In genomic region chr15:36612063-36612788, GRCh38 we compare ENCODE assay signal across 14 cellular contexts. TPM values are rescaled to one million over a fixed set of nuclear protein-coding genes. Genes with fewer than 3 reads are reported as not detected.
A peak's percentile ranks its signal among the peaks of the same experiment; 100 is the strongest.
DNase-seq lines count a peak whose midpoint lies in the region; ATAC-seq and TF ChIP-seq lines count a peak whose summit lies in the region.
"Had no signal": no experiment of that assay in that cellular context is flagged by ENCODE, and none has a peak within 500 bp of the region (broad histone marks: within the 10 kb centered on the region; RNA-seq: fewer than 3 reads in every experiment).

No MANE protein-coding gene starts in this region.

- intact Hi-C loops in colonic mucosa (cut with DNase I), result no loop called here

- no peak overlapping the region for H3K27ac ChIP-seq in colonic mucosa
- H3K27ac ChIP-seq: SJCRH30 had no signal

- no peaks in the 10 kb centered on the region for H3K4me1 Mint-ChIP-seq in activated T-helper 17 cell treated with anti-CD3 and anti-CD28 coated beads, Interleukin-2, amount 50 U/mL, for 72 hours

- H3K36me3 Mint-ChIP-seq in activated T-helper 17 cell treated with anti-CD3 and anti-CD28 coated beads, Interleukin-2, amount 50 U/mL, for 72 hours (ENCODE audit: low read depth), result no peaks in the 10 kb centered on the region
- H3K36me3 Mint-ChIP-seq: naive B cell; stimulated activated memory B cell treated with anti-CD40 and anti-IgM and Interleukin-4, amounts not matched to agents 10 μg/mL and 1 μg/mL and 100 μg/mL, for 72 hours had no signal

- no peak overlapping the region for H3K4me3 ChIP-seq in colonic mucosa
- H3K4me3 ChIP-seq: SJCRH30 had no signal

- no peak overlapping the region for H3K9ac ChIP-seq in colonic mucosa (ENCODE audit: low read depth in 2 of 2, low read length in 2 of 2)

- H3K9me3 ChIP-seq in colonic mucosa, result no peaks in the 10 kb centered on the region
- H3K9me3 ChIP-seq: SJCRH30 had no signal

- no peak overlapping the region for H3K4me3 Mint-ChIP-seq in activated T-helper 17 cell treated with anti-CD3 and anti-CD28 coated beads, Interleukin-2, amount 50 U/mL, for 72 hours
- H3K4me3 Mint-ChIP-seq: naive B cell; stimulated activated memory B cell treated with anti-CD40 and anti-IgM and Interleukin-4, amounts not matched to agents 10 μg/mL and 1 μg/mL and 100 μg/mL, for 72 hours had no signal

- peak; percentile 88 for DNase-seq in Daoy (ENCODE audit: low read depth)
- DNase-seq in LoVo (ENCODE audit: low spot score), result peak; percentile 77
- peak; percentile 66 for DNase-seq in dermis blood vessel endothelial cell
- peak; percentile 60 for DNase-seq in myocyte (ENCODE audit: low read depth)
- DNase-seq in colonic mucosa, result no peak
- DNase-seq in NCI-H748 (lab: John Stamatoyannopoulos, UW; ENCODE audit: unreplicated experiment), result no peak
- DNase-seq: activated CD4-positive, alpha-beta T cell treated with anti-CD3 and anti-CD28 coated beads for 1 hour; Calu3; naive B cell; NCI-H345; SJCRH30 had no signal

- no peak overlapping the region for H3K27ac Mint-ChIP-seq in activated T-helper 17 cell treated with anti-CD3 and anti-CD28 coated beads, Interleukin-2, amount 50 U/mL, for 72 hours
- H3K27ac Mint-ChIP-seq: stimulated activated memory B cell treated with anti-CD40 and anti-IgM and Interleukin-4, amounts not matched to agents 10 μg/mL and 1 μg/mL and 100 μg/mL, for 72 hours had no signal

- H3K27me3 Mint-ChIP-seq in activated T-helper 17 cell treated with anti-CD3 and anti-CD28 coated beads, Interleukin-2, amount 50 U/mL, for 72 hours, result no peaks in the 10 kb centered on the region
- H3K27me3 Mint-ChIP-seq: naive B cell; stimulated activated memory B cell treated with anti-CD40 and anti-IgM and Interleukin-4, amounts not matched to agents 10 μg/mL and 1 μg/mL and 100 μg/mL, for 72 hours had no signal

- H3K9me3 Mint-ChIP-seq in activated T-helper 17 cell treated with anti-CD3 and anti-CD28 coated beads, Interleukin-2, amount 50 U/mL, for 72 hours, result no peaks in the 10 kb centered on the region
- H3K9me3 Mint-ChIP-seq: naive B cell; stimulated activated memory B cell treated with anti-CD40 and anti-IgM and Interleukin-4, amounts not matched to agents 10 μg/mL and 1 μg/mL and 100 μg/mL, for 72 hours had no signal

- H3K4me1 ChIP-seq in colonic mucosa, result no peaks in the 10 kb centered on the region
- H3K4me1 ChIP-seq: SJCRH30 had no signal

- no peak for ATAC-seq in activated T-helper 17 cell treated with anti-CD3 and anti-CD28 coated beads, Interleukin-2, amount 50 U/mL, for 72 hours (replicated peaks)
- ATAC-seq in HG02885 (IDR thresholded peaks at IDR 0.05; ENCODE audit: poor library complexity, unreplicated experiment), result no peak
- ATAC-seq: stimulated activated memory B cell treated with anti-CD40 and anti-IgM and Interleukin-4, amounts not matched to agents 10 μg/mL and 1 μg/mL and 100 μg/mL, for 72 hours had no signal

- no peaks in the 10 kb centered on the region for H3K36me3 ChIP-seq in colonic mucosa
- H3K36me3 ChIP-seq: SJCRH30 had no signal

- H3K27me3 ChIP-seq in colonic mucosa, result no peaks in the 10 kb centered on the region
- H3K27me3 ChIP-seq: SJCRH30 had no signal

- no peak for TF ChIP-seq CTCF in colonic mucosa (IDR thresholded peaks at IDR 0.05)

RNA-seq across cellular contexts. Expression of gene CDIN1, which starts 32.8 kb away (rescaled TPM):
- 16.2 and 20.5 TPM in 2 replicates for total RNA-seq in Daoy (2014; rRNA removed; shearing (Covaris generic))
- total RNA-seq in dermis blood vessel endothelial cell, result 3.9 and 6.5 TPM in 2 replicates
- 13.0 and 18.3 TPM in 2 replicates for total RNA-seq in myocyte
- 7.6 TPM for polyA plus RNA-seq in myocyte (2012)
- 1 to 10 TPM; 4.2 to 8.5 TPM for total RNA-seq in colonic mucosa
- total RNA-seq in activated T-helper 17 cell treated with anti-CD3 and anti-CD28 coated beads, Interleukin-2, amount 50 U/mL, for 72 hours, result 10 to 100 TPM in 1 of 2 donors, 1 to 10 TPM in 1; 7.5 to 13.8 TPM

Comparison
In these comparisons a context has a peak if more than half of its experiments do, and no peak if none do; other contexts are left out.
1. DNase-seq: peak in Daoy (single experiment), LoVo (single experiment), dermis blood vessel endothelial cell (single experiment) and myocyte (single experiment); none in colonic mucosa (single experiment) and NCI-H748 (single experiment).